Comparison of ENCODE assay signal across 1 cellular context in genomic region chr4:148445903-148446261, GRCh38.
TF ChIP-seq lines count a peak whose summit lies in the region.

No MANE protein-coding gene starts in this region.

TF ChIP-seq in HEK293, 187 proteins besides CTCF, POLR2A, EP300 and RAD21 (continued from another document):
- no peak for TF ChIP-seq ZNF18 (tag by site-specific recombination; IDR thresholded peaks at IDR 0.05)
- peak; percentile 48 for TF ChIP-seq ZNF398 (tag by site-specific recombination; IDR thresholded peaks at IDR 0.05)
- peak; percentile 41; the same call in 1 of the 2 replicates for TF ChIP-seq ZNF335 (tag by site-specific recombination; conservative IDR thresholded peaks at IDR 0.05)
- 0 out of 2 replicates have a peak, but pooled peaks have one; percentile 7 for TF ChIP-seq PRDM10 (tag by site-specific recombination; IDR thresholded peaks at IDR 0.05)
TF ChIP-seq in HEK293: peak in this region for 10.
